In genomic region chr9:92650839-92651621, GRCh38 we compare ENCODE assay signal across 13 cellular contexts. TPM values are rescaled to one million over a fixed set of nuclear protein-coding genes. Genes with fewer than 3 reads are reported as not detected.
DNase-seq lines count a peak whose midpoint lies in the region; ATAC-seq and TF ChIP-seq lines count a peak whose summit lies in the region.
"Had no signal": no experiment of that assay in that cellular context is flagged by ENCODE, and none has a peak within 500 bp of the region (broad histone marks: within the 10 kb centered on the region; RNA-seq: fewer than 3 reads in every experiment).

No MANE protein-coding gene starts in this region.

- no peak for ATAC-seq in HG03521 (IDR thresholded peaks at IDR 0.05; ENCODE audit: unreplicated experiment)
- no peak for ATAC-seq in HG03457 (IDR thresholded peaks at IDR 0.05; ENCODE audit: unreplicated experiment)
- ATAC-seq: activated CD4-positive, alpha-beta T cell treated with anti-CD3 and anti-CD28 coated beads for 36 hours had no signal

- no peak for TF ChIP-seq CTCF in NB4 (IDR thresholded peaks at IDR 0.05; ENCODE audit: low read depth, low read length)
- TF ChIP-seq CTCF in coronary artery (IDR thresholded peaks at IDR 0.05) = no peak
- no peak for TF ChIP-seq CTCF in spleen (IDR thresholded peaks at IDR 0.05 in 8 of 11, conservative IDR thresholded peaks at IDR 0.05 in 3 of 11)

- TF ChIP-seq POLR2A in NB4 (IDR thresholded peaks at IDR 0.05; ENCODE audit: extremely low read depth, insufficient read length) = no peak
- no peak for TF ChIP-seq POLR2A in spleen (IDR thresholded peaks at IDR 0.05)

- WGBS in spleen, 5 donors = 77 to 91% (median 89%) methylated on average over 10 of the region's 10 CpGs

- peak overlapping the region in 1 of 2 donors; percentile 35 for H3K27ac ChIP-seq in coronary artery
- no peak overlapping the region for H3K27ac ChIP-seq in spleen
- H3K27ac ChIP-seq: HL-60, neutrophil, SK-N-MC had no signal

- DNase-seq in NB4 (ENCODE audit: low read depth) = peak; percentile 75
- peak; percentile 73 for DNase-seq in coronary artery (ENCODE audit: low spot score)
- peak; percentile 9 for DNase-seq in kidney glomerular epithelial cell (lab: John Stamatoyannopoulos, UW)
- peak; percentile 37 for DNase-seq in spleen
- no peak for DNase-seq in OCI-M1 (lab: John Stamatoyannopoulos, UW)
- no peak for DNase-seq in foreskin melanocyte
- DNase-seq: activated CD4-positive, alpha-beta T cell treated with anti-CD3 and anti-CD28 coated beads for 36 hours; NCI-H748 treated with DMSO at 0.1 percent for 48 hours had no signal

- peaks cover 0 to 20% (median 3%) of the 10 kb centered on the region in 6 donors for H3K4me1 ChIP-seq in spleen

- H3K27me3 ChIP-seq in spleen (replicated peaks in 1 of 7) = no peaks in the 10 kb centered on the region
- H3K27me3 ChIP-seq: neutrophil had no signal

- peaks cover 0 to 7% (median 3%) of the 10 kb centered on the region in 8 donors for H3K9me3 ChIP-seq in spleen
- H3K9me3 ChIP-seq: neutrophil had no signal

- H3K36me3 ChIP-seq in spleen = peaks cover 7 to 100% (median 81%) of the 10 kb centered on the region in 6 donors

- intact Hi-C loops in spleen (cut with DNase I; ENCODE audit: low total_unique reads) = no loop called here

- H3K4me3 ChIP-seq in NB4 (ENCODE audit: low read depth, low read length) (no peak overlapping the region), coronary artery (no peak overlapping the region), spleen (no peak overlapping the region)
- H3K4me3 ChIP-seq: SK-N-MC had no signal

RNA-seq across cellular contexts. Expression of gene IPPK, which starts 18.9 kb away (rescaled TPM):
- 10 to 100 TPM in 6 of 7 donors, 1 to 10 TPM in 1; 10.0 to 14.6 (median 12.1) TPM for total RNA-seq in spleen
- 1 to 10 TPM; 6.1 to 7.9 (median 6.4) TPM for polyA plus RNA-seq in spleen

Comparison
In these comparisons a context has a peak if more than half of its experiments do, and no peak if none do; other contexts are left out.
1. DNase-seq: peak in NB4 (single experiment), coronary artery (single experiment), kidney glomerular epithelial cell (single experiment) and spleen (single experiment); none in OCI-M1 (single experiment) and foreskin melanocyte (single experiment).